Comparison of ENCODE assay signal across 31 cellular contexts in the genomic region with DNA sequence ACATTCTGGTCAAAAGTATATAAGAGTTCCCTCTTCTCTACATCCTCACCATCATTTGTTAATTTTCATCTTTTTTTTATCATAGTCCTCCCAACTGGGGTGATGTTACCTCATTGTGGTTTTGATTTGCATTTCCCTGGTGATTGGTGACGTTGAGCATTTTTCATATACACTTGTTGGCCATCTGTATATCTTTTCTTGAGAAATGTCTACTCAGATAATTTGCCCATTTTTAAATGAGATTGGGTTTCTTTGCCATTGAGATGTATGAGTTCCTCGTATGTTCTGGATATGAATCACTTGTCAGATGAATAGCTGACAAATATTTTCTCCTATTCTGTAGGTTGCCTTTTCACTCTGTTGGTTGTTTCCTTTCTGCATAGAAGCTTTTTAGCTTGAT. TPM values are rescaled to one million over a fixed set of nuclear protein-coding genes. Genes with fewer than 3 reads are reported as not detected.
DNase-seq lines count a peak whose midpoint lies in the region; ATAC-seq, FAIRE-seq and TF ChIP-seq lines count a peak whose summit lies in the region.
"Had no signal": no experiment of that assay in that cellular context is flagged by ENCODE, and none has a peak within 500 bp of the region (broad histone marks: within the 10 kb centered on the region; RNA-seq: fewer than 3 reads in every experiment).

No MANE protein-coding gene starts in this region.

- no peak overlapping the region for H2AFZ ChIP-seq in PC-3 (ENCODE audit: low read length)
- H2AFZ ChIP-seq: GM23248, PC-9 had no signal

- peak; percentile 49 for FAIRE-seq in GM18507 (lab: Jason Lieb, UNC)

- no peaks in the 10 kb centered on the region for H3K36me3 ChIP-seq in PC-3 (ENCODE audit: low read depth, low read length)
- H3K36me3 ChIP-seq: MG63, SJCRH30 had no signal

- DNase-seq in activated CD8-positive, alpha-beta memory T cell treated with anti-CD3 and anti-CD28 coated beads, Interleukin-2, amount 10 ng/mL, durations not matched to agents 7 days and 5 days: no peak
- DNase-seq in activated CD8-positive, alpha-beta memory T cell treated with anti-CD3 and anti-CD28 coated beads, Interleukin-2, amount 50 U/mL, for 4 hours: no peak
- DNase-seq in GM18507 (ENCODE audit: extremely low spot score, insufficient read length, low read depth) (no peak), PC-3 (no peak), A172 (ENCODE audit: low spot score) (no peak), NCI-H1436 (lab: John Stamatoyannopoulos, UW) (no peak)
- DNase-seq in T-helper 2 cell treated with Interferon-gamma antibody and Interleukin-4, amounts not matched to agents 5 μg/mL and 100 μg/mL, for 36 hours (ENCODE audit: low spot score): no peak
- DNase-seq: DMS153, DND-41, GM23248, H7, KBM-7, MG63, NCI-H1048, NCI-H1417, NCI-H187, NCI-H2081 treated with DMSO at 0.1 percent for 48 hours, NCI-H2171, NCI-H226, NCI-H510A, NCI-H69, PC-9, SJCRH30 had no signal

- POLR2A ChIA-PET in PC-3 (lab: Charles Lee; ENCODE audit: unreplicated experiment): no interaction called here

- no peaks in the 10 kb centered on the region for H3K79me2 ChIP-seq in PC-3 (ENCODE audit: low read length)

- ATAC-seq in activated CD8-positive, alpha-beta memory T cell treated with anti-CD3 and anti-CD28 coated beads, Interleukin-2, amount 10 ng/mL, durations not matched to agents 7 days and 5 days: peak; percentile 51
- no peak for ATAC-seq in PC-3
- ATAC-seq: Right ventricle myocardium inferior, SK-N-SH treated with all-trans-retinoic acid at 6 μM for 48 hours had no signal

- H3K9ac ChIP-seq in PC-3 (ENCODE audit: low read length): no peak overlapping the region
- H3K9ac ChIP-seq: GM23248 had no signal

- no peak for TF ChIP-seq CTCF in PC-3 (conservative IDR thresholded peaks at IDR 0.05; ENCODE audit: low read depth, low read length)

- peak overlapping the region; percentile 42 for H3K27ac Mint-ChIP-seq in activated CD8-positive, alpha-beta memory T cell treated with anti-CD3 and anti-CD28 coated beads, Interleukin-2, amount 10 ng/mL, durations not matched to agents 7 days and 5 days
- peak overlapping the region; percentile 1 for H3K27ac Mint-ChIP-seq in T-helper 2 cell treated with Interferon-gamma antibody and Interleukin-4, amounts not matched to agents 5 μg/mL and 100 μg/mL, for 36 hours
- H3K27ac Mint-ChIP-seq in dendritic cell treated with granulocyte-macrophage colony-stimulating factor and Interleukin-4, amounts not matched to agents 40 ng/mL and 50 ng/mL, for 4 days: peak overlapping the region; percentile 86
- H3K27ac Mint-ChIP-seq: B cell had no signal

- H3K9me3 Mint-ChIP-seq in activated CD8-positive, alpha-beta memory T cell treated with anti-CD3 and anti-CD28 coated beads, Interleukin-2, amount 10 ng/mL, durations not matched to agents 7 days and 5 days (ENCODE audit: low read depth): no peaks in the 10 kb centered on the region
- no peaks in the 10 kb centered on the region for H3K9me3 Mint-ChIP-seq in T-helper 2 cell treated with Interferon-gamma antibody and Interleukin-4, amounts not matched to agents 5 μg/mL and 100 μg/mL, for 36 hours
- no peaks in the 10 kb centered on the region for H3K9me3 Mint-ChIP-seq in dendritic cell treated with granulocyte-macrophage colony-stimulating factor and Interleukin-4, amounts not matched to agents 40 ng/mL and 50 ng/mL, for 4 days

- H3K36me3 Mint-ChIP-seq in activated CD8-positive, alpha-beta memory T cell treated with anti-CD3 and anti-CD28 coated beads, Interleukin-2, amount 10 ng/mL, durations not matched to agents 7 days and 5 days: peaks cover 2% of the 10 kb centered on the region
- H3K36me3 Mint-ChIP-seq in T-helper 2 cell treated with Interferon-gamma antibody and Interleukin-4, amounts not matched to agents 5 μg/mL and 100 μg/mL, for 36 hours (ENCODE audit: low read depth): peaks cover 6% of the 10 kb centered on the region
- H3K36me3 Mint-ChIP-seq in dendritic cell treated with granulocyte-macrophage colony-stimulating factor and Interleukin-4, amounts not matched to agents 40 ng/mL and 50 ng/mL, for 4 days (ENCODE audit: low read depth): peaks cover 31% of the 10 kb centered on the region
- H3K36me3 Mint-ChIP-seq: CD4-positive, CD25-positive, alpha-beta regulatory T cell had no signal

- no peak overlapping the region for H3K4me2 ChIP-seq in PC-3 (ENCODE audit: low read length)
- H3K4me2 ChIP-seq: PC-9 had no signal

- no peaks in the 10 kb centered on the region for H3K9me2 ChIP-seq in PC-3 (replicated peaks; ENCODE audit: low read length)

- CTCF ChIA-PET in activated CD8-positive, alpha-beta memory T cell treated with anti-CD3 and anti-CD28 coated beads, Interleukin-2, amount 10 ng/mL, durations not matched to agents 7 days and 5 days (lab: Charles Lee): interaction anchor here (1.8 kb wide), 1 partner anchor 32 kb away, joined by 8 read pairs; no protein-coding TSS in a partner anchor
- CTCF ChIA-PET in PC-3 (lab: Charles Lee): interaction anchor here (0.6 kb wide), 1 partner anchor 17 kb away, joined by 3 read pairs; no protein-coding TSS in a partner anchor

- intact Hi-C loops in dendritic cell treated with granulocyte-macrophage colony-stimulating factor and Interleukin-4, amounts not matched to agents 40 ng/mL and 50 ng/mL, for 4 days (cut with micrococcal nuclease): loop anchor here (2.0 kb wide), 1 partner anchor 15 kb away; no protein-coding TSS in a partner anchor
- intact Hi-C loops in PC-3 (cut with micrococcal nuclease): no loop called here

- no peak overlapping the region for H3K4me3 Mint-ChIP-seq in activated CD8-positive, alpha-beta memory T cell treated with anti-CD3 and anti-CD28 coated beads, Interleukin-2, amount 10 ng/mL, durations not matched to agents 7 days and 5 days
- peak overlapping the region; percentile 16 for H3K4me3 Mint-ChIP-seq in T-helper 2 cell treated with Interferon-gamma antibody and Interleukin-4, amounts not matched to agents 5 μg/mL and 100 μg/mL, for 36 hours
- peak overlapping the region; percentile 39 for H3K4me3 Mint-ChIP-seq in dendritic cell treated with granulocyte-macrophage colony-stimulating factor and Interleukin-4, amounts not matched to agents 40 ng/mL and 50 ng/mL, for 4 days
- H3K4me3 Mint-ChIP-seq: B cell; CD4-positive, CD25-positive, alpha-beta regulatory T cell had no signal

- peaks cover 39% of the 10 kb centered on the region for H3K4me1 Mint-ChIP-seq in activated CD8-positive, alpha-beta memory T cell treated with anti-CD3 and anti-CD28 coated beads, Interleukin-2, amount 10 ng/mL, durations not matched to agents 7 days and 5 days
- H3K4me1 Mint-ChIP-seq in T-helper 2 cell treated with Interferon-gamma antibody and Interleukin-4, amounts not matched to agents 5 μg/mL and 100 μg/mL, for 36 hours (ENCODE audit: low read depth): peaks cover 40% of the 10 kb centered on the region
- H3K4me1 Mint-ChIP-seq in dendritic cell treated with granulocyte-macrophage colony-stimulating factor and Interleukin-4, amounts not matched to agents 40 ng/mL and 50 ng/mL, for 4 days (ENCODE audit: low read depth): peaks cover 81% of the 10 kb centered on the region
- H3K4me1 Mint-ChIP-seq: B cell had no signal

- H3K27ac ChIP-seq in PC-3 (ENCODE audit: low read length): no peak overlapping the region
- H3K27ac ChIP-seq: GM23248, PC-9, SJCRH30 had no signal

- no peaks in the 10 kb centered on the region for H3K4me1 ChIP-seq in PC-3 (ENCODE audit: insufficient read depth, low read length)
- H3K4me1 ChIP-seq: SJCRH30 had no signal

- peaks cover 88% of the 10 kb centered on the region for H3K27me3 Mint-ChIP-seq in activated CD8-positive, alpha-beta memory T cell treated with anti-CD3 and anti-CD28 coated beads, Interleukin-2, amount 10 ng/mL, durations not matched to agents 7 days and 5 days
- peaks cover 34% of the 10 kb centered on the region for H3K27me3 Mint-ChIP-seq in T-helper 2 cell treated with Interferon-gamma antibody and Interleukin-4, amounts not matched to agents 5 μg/mL and 100 μg/mL, for 36 hours (ENCODE audit: low read depth)
- no peaks in the 10 kb centered on the region for H3K27me3 Mint-ChIP-seq in dendritic cell treated with granulocyte-macrophage colony-stimulating factor and Interleukin-4, amounts not matched to agents 40 ng/mL and 50 ng/mL, for 4 days

- H3K9me3 ChIP-seq in PC-3 (ENCODE audit: low read length): no peaks in the 10 kb centered on the region
- H3K9me3 ChIP-seq: MG63, SJCRH30 had no signal

- H4K20me1 ChIP-seq in PC-3 (ENCODE audit: low read length): no peaks in the 10 kb centered on the region

- no peaks in the 10 kb centered on the region for H3F3A ChIP-seq in PC-3 (ENCODE audit: low read length, unreplicated experiment)

- no peak overlapping the region for H3K4me3 ChIP-seq in PC-3 (ENCODE audit: low read length)
- H3K4me3 ChIP-seq: GM23248, MG63, PC-9, SJCRH30 had no signal

- H3K27me3 ChIP-seq in PC-3 (ENCODE audit: low read length): peaks cover 76% of the 10 kb centered on the region

- no TSS peak for BruUV-seq in PC-3 (replicated peaks; lab: Mats Ljungman, UMichigan)

RNA-seq across cellular contexts. Expression of gene CD33, which starts 2.4 kb away (rescaled TPM):
- total RNA-seq in activated CD8-positive, alpha-beta memory T cell treated with anti-CD3 and anti-CD28 coated beads, Interleukin-2, amount 10 ng/mL, durations not matched to agents 7 days and 5 days: 1 to 10 TPM in 1 of 2 experiments, under 1 TPM in 1; 0.96 to 6.2 TPM
- 2.2 and 6.0 TPM in 2 replicates for total RNA-seq in PC-3 (2014; rRNA removed)
- total RNA-seq in A172 (2014; rRNA removed; shearing (Covaris generic)): 1.2 and 3.1 TPM in 2 replicates
- total RNA-seq: A673, B cell, GM23248, PC-9 had no signal

RNA-seq across cellular contexts. Expression of gene SIGLECL1, which starts 23.6 kb away (rescaled TPM):
- total RNA-seq in activated CD8-positive, alpha-beta memory T cell treated with anti-CD3 and anti-CD28 coated beads, Interleukin-2, amount 10 ng/mL, durations not matched to agents 7 days and 5 days: not detected
- total RNA-seq in PC-3 (2014; rRNA removed): not detected in 2 replicates
- total RNA-seq in A172 (2014; rRNA removed; shearing (Covaris generic)): not detected in 2 replicates
- total RNA-seq: A673; B cell; CD4-positive, CD25-positive, alpha-beta regulatory T cell; GM23248; H7; HT1080; PC-9; Right ventricle myocardium inferior; RPMI7951; SJCRH30 had no signal

Comparison
In these comparisons a context has a peak if more than half of its experiments do, and no peak if none do; other contexts are left out.
1. H3K27ac Mint-ChIP-seq: peak in every context shown above with its lines; median percentile 86 in dendritic cell treated with granulocyte-macrophage colony-stimulating factor and Interleukin-4, amounts not matched to agents 40 ng/mL and 50 ng/mL, for 4 days; 42 in activated CD8-positive, alpha-beta memory T cell treated with anti-CD3 and anti-CD28 coated beads, Interleukin-2, amount 10 ng/mL, durations not matched to agents 7 days and 5 days; 1 in T-helper 2 cell treated with Interferon-gamma antibody and Interleukin-4, amounts not matched to agents 5 μg/mL and 100 μg/mL, for 36 hours.